Comparison of ENCODE assay signal across 11 cellular contexts in the genomic region with DNA sequence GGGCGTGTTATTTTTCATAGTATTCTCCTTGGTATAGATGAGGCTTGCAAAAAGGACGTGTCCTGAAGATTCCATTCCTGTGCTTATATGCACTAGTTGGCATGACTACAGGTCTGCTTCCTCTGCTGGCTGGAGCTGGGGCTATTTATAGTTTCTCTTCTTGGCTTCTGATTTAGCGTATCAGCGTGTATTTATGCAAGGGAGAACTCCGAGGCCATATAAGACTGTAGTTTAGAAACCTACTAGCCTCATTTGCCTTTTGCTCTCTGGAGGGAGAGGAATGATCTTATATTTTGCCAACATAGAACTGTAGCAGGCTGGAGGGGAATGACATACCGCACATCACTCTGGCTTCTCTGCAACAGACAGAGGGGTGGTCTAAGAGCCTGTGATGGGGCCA. TPM values are rescaled to one million over a fixed set of nuclear protein-coding genes. Genes with fewer than 3 reads are reported as not detected.
DNase-seq lines count a peak whose midpoint lies in the region; FAIRE-seq and TF ChIP-seq lines count a peak whose summit lies in the region.
"Had no signal": no experiment of that assay in that cellular context is flagged by ENCODE, and none has a peak within 500 bp of the region (broad histone marks: within the 10 kb centered on the region; RNA-seq: fewer than 3 reads in every experiment).

No MANE protein-coding gene starts in this region.

- no peaks in the 10 kb centered on the region for H3K9me3 ChIP-seq in neural cell (ENCODE audit: low read length)

- peak overlapping the region; percentile 40 for H3K27ac ChIP-seq in ACC112 (ENCODE audit: low read depth, low read length)
- peak overlapping the region; percentile 85 for H3K27ac ChIP-seq in VCaP
- peak overlapping the region; percentile 67 for H3K27ac ChIP-seq in neural cell (ENCODE audit: low read length)

- H3K36me3 ChIP-seq in ACC112 (ENCODE audit: insufficient read depth, low read length) (no peaks in the 10 kb centered on the region), neural cell (ENCODE audit: insufficient read depth, low read length) (no peaks in the 10 kb centered on the region)

- peaks cover 14% of the 10 kb centered on the region for H3K4me1 ChIP-seq in ACC112 (ENCODE audit: control insufficient read depth, insufficient read depth, low read length, unreplicated experiment)

- H3K9ac ChIP-seq in neural cell (ENCODE audit: low read length), result peak overlapping the region; percentile 40

- in situ Hi-C loops in GM13977 (cut with MboI; ENCODE audit: low pct_unique_long_range_greater_than_20kb, low sequenced_read_pairs, unreplicated experiment), result no loop called here

- DNase-seq in fibroblast of the aortic adventitia (ENCODE audit: low read depth) (peak; percentile 85), GM19239 (ENCODE audit: insufficient read length, low spot score) (no peak), GM13977 (ENCODE audit: low spot score) (no peak), COR-L47 (lab: John Stamatoyannopoulos, UW) (no peak)
- DNase-seq in stimulated activated CD4-positive, alpha-beta T cell treated with anti-CD3 and anti-CD28 coated beads, Interleukin-2, amount 100 ng/mL, for 24 hours, result no peak
- DNase-seq: activated effector memory CD4-positive, alpha-beta T cell treated with Interleukin-2 at 50 U/mL for 16 hours; erythroblast had no signal

- no peak overlapping the region for H2AFZ ChIP-seq in ACC112 (ENCODE audit: low read length, unreplicated experiment)
- H2AFZ ChIP-seq in neural cell (ENCODE audit: low read depth, low read length), result no peak overlapping the region

- peak; percentile 14 for TF ChIP-seq RAD21 in neural cell (conservative IDR thresholded peaks at IDR 0.05)

- TF ChIP-seq EP300 in neural cell (conservative IDR thresholded peaks at IDR 0.05; ENCODE audit: poor library complexity, severe bottlenecking), result no peak

- H4K20me1 ChIP-seq in neural cell (ENCODE audit: insufficient read depth), result no peaks in the 10 kb centered on the region

- H3K4me3 ChIP-seq in ACC112 (ENCODE audit: low read depth, low read length) (peak overlapping the region; percentile 54), fibroblast of the aortic adventitia (ENCODE audit: low read depth, low read length) (peak overlapping the region; percentile 39), neural cell (ENCODE audit: low read length) (peak overlapping the region; percentile 24)

- H3K9me2 ChIP-seq in neural cell (ENCODE audit: insufficient read depth, low read length), result no peaks in the 10 kb centered on the region

- H3K27me3 ChIP-seq in ACC112 (ENCODE audit: insufficient read depth, low read length) (no peaks in the 10 kb centered on the region), neural cell (ENCODE audit: insufficient read depth, low read depth, low read length) (no peaks in the 10 kb centered on the region)

- peak overlapping the region; percentile 1 for H3K4me2 ChIP-seq in neural cell (ENCODE audit: low read length)

- no peak for FAIRE-seq in GM19239 (lab: Jason Lieb, UNC)

- H3K79me2 ChIP-seq in ACC112 (ENCODE audit: control insufficient read depth, insufficient read depth, low read length, unreplicated experiment), result no peaks in the 10 kb centered on the region
- H3K79me2 ChIP-seq in neural cell (replicated peaks; ENCODE audit: insufficient read depth, low read length), result no peaks in the 10 kb centered on the region

- H3F3A ChIP-seq in neural cell (ENCODE audit: insufficient read depth, low read length, poor library complexity, severe bottlenecking), result no peaks in the 10 kb centered on the region

- no peak for TF ChIP-seq CTCF in VCaP (conservative IDR thresholded peaks at IDR 0.05)
- no peak for TF ChIP-seq CTCF in fibroblast of the aortic adventitia (IDR thresholded peaks at IDR 0.05; ENCODE audit: insufficient read depth, low read length)
- TF ChIP-seq CTCF in neural cell (IDR thresholded peaks at IDR 0.05; ENCODE audit: poor library complexity, severe bottlenecking), result no peak
- no peak for TF ChIP-seq CTCF in GM13977 (IDR thresholded peaks at IDR 0.05; ENCODE audit: extremely low read depth, insufficient read depth, missing control alignments)

TF ChIP-seq in neural cell, 6 proteins besides CTCF, POLR2A, EP300 and RAD21:
- peak; percentile 18 for TF ChIP-seq SMC3 (conservative IDR thresholded peaks at IDR 0.05; ENCODE audit: poor library complexity)
- TF ChIP-seq MXI1 (conservative IDR thresholded peaks at IDR 0.05; ENCODE audit: poor library complexity, severe bottlenecking), result no peak
- TF ChIP-seq, protein P1, sequence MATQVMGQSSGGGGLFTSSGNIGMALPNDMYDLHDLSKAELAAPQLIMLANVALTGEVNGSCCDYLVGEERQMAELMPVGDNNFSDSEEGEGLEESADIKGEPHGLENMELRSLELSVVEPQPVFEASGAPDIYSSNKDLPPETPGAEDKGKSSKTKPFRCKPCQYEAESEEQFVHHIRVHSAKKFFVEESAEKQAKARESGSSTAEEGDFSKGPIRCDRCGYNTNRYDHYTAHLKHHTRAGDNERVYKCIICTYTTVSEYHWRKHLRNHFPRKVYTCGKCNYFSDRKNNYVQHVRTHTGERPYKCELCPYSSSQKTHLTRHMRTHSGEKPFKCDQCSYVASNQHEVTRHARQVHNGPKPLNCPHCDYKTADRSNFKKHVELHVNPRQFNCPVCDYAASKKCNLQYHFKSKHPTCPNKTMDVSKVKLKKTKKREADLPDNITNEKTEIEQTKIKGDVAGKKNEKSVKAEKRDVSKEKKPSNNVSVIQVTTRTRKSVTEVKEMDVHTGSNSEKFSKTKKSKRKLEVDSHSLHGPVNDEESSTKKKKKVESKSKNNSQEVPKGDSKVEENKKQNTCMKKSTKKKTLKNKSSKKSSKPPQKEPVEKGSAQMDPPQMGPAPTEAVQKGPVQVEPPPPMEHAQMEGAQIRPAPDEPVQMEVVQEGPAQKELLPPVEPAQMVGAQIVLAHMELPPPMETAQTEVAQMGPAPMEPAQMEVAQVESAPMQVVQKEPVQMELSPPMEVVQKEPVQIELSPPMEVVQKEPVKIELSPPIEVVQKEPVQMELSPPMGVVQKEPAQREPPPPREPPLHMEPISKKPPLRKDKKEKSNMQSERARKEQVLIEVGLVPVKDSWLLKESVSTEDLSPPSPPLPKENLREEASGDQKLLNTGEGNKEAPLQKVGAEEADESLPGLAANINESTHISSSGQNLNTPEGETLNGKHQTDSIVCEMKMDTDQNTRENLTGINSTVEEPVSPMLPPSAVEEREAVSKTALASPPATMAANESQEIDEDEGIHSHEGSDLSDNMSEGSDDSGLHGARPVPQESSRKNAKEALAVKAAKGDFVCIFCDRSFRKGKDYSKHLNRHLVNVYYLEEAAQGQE (IDR thresholded peaks at IDR 0.05; ENCODE audit: borderline replicate concordance), result peak; percentile 64
- no peak for TF ChIP-seq EZH2 (IDR thresholded peaks at IDR 0.05; ENCODE audit: borderline replicate concordance, insufficient read depth, low read length, poor library complexity, severe bottlenecking)
- TF ChIP-seq TAF1 (IDR thresholded peaks at IDR 0.05; ENCODE audit: low read depth), result no peak
- peak; percentile 51 for TF ChIP-seq POLR2AphosphoS5 (IDR thresholded peaks at IDR 0.05)

RNA-seq across cellular contexts. Expression of a gene that starts 39.7 kb away (rescaled TPM):
- 0.82 and 2.1 TPM in 2 replicates for total RNA-seq in fibroblast of the aortic adventitia (ENCODE audit: low replicate concordance)
- polyA plus RNA-seq in neural cell, result 14.3 and 16.4 TPM in 2 replicates
- polyA minus RNA-seq in neural cell, result 24.6 and 34.6 TPM in 2 replicates
- total RNA-seq: LHCN-M2 had no signal
